ENCODE assay signal across 10 cellular contexts in genomic region chr5:93578179-93578812, GRCh38. TPM values are rescaled to one million over a fixed set of nuclear protein-coding genes. Genes with fewer than 3 reads are reported as not detected.
DNase-seq lines count a peak whose midpoint lies in the region; ATAC-seq and TF ChIP-seq lines count a peak whose summit lies in the region.
"Had no signal": no experiment of that assay in that cellular context is flagged by ENCODE, and none has a peak within 500 bp of the region (broad histone marks: within the 10 kb centered on the region; RNA-seq: fewer than 3 reads in every experiment).

No MANE protein-coding gene starts in this region.

- no peak overlapping the region for H2AFZ ChIP-seq in HCT116 (ENCODE audit: low read depth, low read length, poor library complexity, severe bottlenecking)

- no peaks in the 10 kb centered on the region for H3K9me2 ChIP-seq in HCT116 (ENCODE audit: insufficient read depth)

- H3K27me3 ChIP-seq in HCT116 (ENCODE audit: insufficient read depth, low read length) (no peaks in the 10 kb centered on the region), kidney epithelial cell (ENCODE audit: control insufficient read depth, insufficient read depth, low read length) (no peaks in the 10 kb centered on the region), stomach (peaks cover 0 to 96% (median 66%) of the 10 kb centered on the region in 3 donors)

- H3K4me2 ChIP-seq in HCT116 (ENCODE audit: low read length): no peak overlapping the region

- H3K9ac ChIP-seq in HCT116 (ENCODE audit: low read length): no peak overlapping the region

- H4K20me1 ChIP-seq in HCT116 (ENCODE audit: insufficient read depth): no peaks in the 10 kb centered on the region

- CTCF ChIA-PET in HCT116 (lab: Charles Lee): interaction anchor here (0.9 kb wide), 1 partner anchor 223 kb away, joined by 3 read pairs; no protein-coding TSS in a partner anchor

- no peak for TF ChIP-seq POLR2A in HCT116 (IDR thresholded peaks at IDR 0.05; ENCODE audit: borderline replicate concordance, extremely low read depth, insufficient read depth, insufficient read length)
- no peak for TF ChIP-seq POLR2A in stomach (IDR thresholded peaks at IDR 0.05)

- H3K27ac ChIP-seq in HCT116 (ENCODE audit: low read depth, low read length): peak overlapping the region; percentile 38; the same call in 1 of the 2 replicates
- H3K27ac ChIP-seq in stomach: peak overlapping the region; percentile 16 to 95 (median 88)

- POLR2A ChIA-PET in HCT116 (lab: Charles Lee): no interaction called here

- no peak overlapping the region for H3K4me3 ChIP-seq in HCT116 (replicated peaks in 1 of 2; ENCODE audit: low read depth in 1 of 2, low read length in 2 of 2)
- H3K4me3 ChIP-seq in astrocyte of the cerebellum (ENCODE audit: low read depth, low read length): peak overlapping the region; percentile 98
- peak overlapping the region; percentile 6 for H3K4me3 ChIP-seq in kidney epithelial cell (ENCODE audit: low read depth, low read length)
- H3K4me3 ChIP-seq in stomach: peak overlapping the region; percentile 52 to 64 (median 61)

- intact Hi-C loops in HCT116 (cut with micrococcal nuclease): no loop called here
- intact Hi-C loops in stomach (cut with DNase I; ENCODE audit: low total_unique reads): no loop called here

- no peak for ATAC-seq in HCT116
- ATAC-seq in GM21576 (IDR thresholded peaks at IDR 0.05; ENCODE audit: unreplicated experiment): no peak

- H3K36me3 ChIP-seq in HCT116 (ENCODE audit: control insufficient read depth in 1 of 2, insufficient read depth in 2 of 2, low read length in 2 of 2) (no peaks in the 10 kb centered on the region), kidney epithelial cell (ENCODE audit: control insufficient read depth, insufficient read depth, low read length) (no peaks in the 10 kb centered on the region), stomach (no peaks in the 10 kb centered on the region)

- TF ChIP-seq CTCF in HCT116 (IDR thresholded peaks at IDR 0.05 in 2 of 3, conservative IDR thresholded peaks at IDR 0.05 in 1 of 3; ENCODE audit: borderline replicate concordance in 1 of 3, insufficient read depth in 1 of 3, low read depth in 2 of 3, low read length in 2 of 3) (no peak), astrocyte of the cerebellum (IDR thresholded peaks at IDR 0.05; ENCODE audit: low read depth, low read length, missing control alignments) (no peak), kidney epithelial cell (IDR thresholded peaks at IDR 0.05; ENCODE audit: insufficient read depth, low read length, poor library complexity, severe bottlenecking) (no peak), stomach (IDR thresholded peaks at IDR 0.05) (no peak)

- no TSS peak for BruUV-seq in HCT116 (replicated peaks; lab: Mats Ljungman, UMichigan)

- WGBS in stomach, 5 donors: 53 to 73% (median 71%) methylated on average over 18 to 19 of the region's 19 CpGs

- in situ Hi-C loops in astrocyte of the cerebellum (cut with HindIII; ENCODE audit: low sequenced_read_pairs): no loop called here

- no peak for TF ChIP-seq RAD21 in HCT116 (IDR thresholded peaks at IDR 0.05; ENCODE audit: low read depth)

- no peak for TF ChIP-seq EP300 in stomach (IDR thresholded peaks at IDR 0.05)

- RAD21 ChIA-PET in HCT116 (lab: Charles Lee; ENCODE audit: low non-redundant PET in 1 of 2, low total read pairs in 2 of 2, uncharacterized antibody in 2 of 2, unreplicated experiment in 2 of 2): no interaction called here

- peaks cover 23 to 24% of the 10 kb centered on the region in 2 experiments for H3K4me1 ChIP-seq in HCT116 (ENCODE audit: control insufficient read depth in 1 of 2, insufficient read depth in 2 of 2, low read length in 2 of 2)
- peaks cover 28 to 64% (median 45%) of the 10 kb centered on the region in 4 donors for H3K4me1 ChIP-seq in stomach

- H3K9me3 ChIP-seq in HCT116 (ENCODE audit: control insufficient read depth in 1 of 2, insufficient read depth in 1 of 2, low read depth in 1 of 2, low read length in 2 of 2): no peaks in the 10 kb centered on the region
- no peaks in the 10 kb centered on the region for H3K9me3 ChIP-seq in stomach

- DNase-seq in HCT116 (ENCODE audit: low read depth, low spot score) (no peak), astrocyte of the cerebellum (ENCODE audit: low read depth) (no peak), kidney epithelial cell (ENCODE audit: low read depth) (no peak), stomach (no peak), NCI-H2227 (lab: John Stamatoyannopoulos, UW; ENCODE audit: unreplicated experiment) (no peak), NCI-H524 (lab: John Stamatoyannopoulos, UW) (no peak), hippocampal formation (lab: John Stamatoyannopoulos, UW) (no peak)
- DNase-seq: activated CD4-positive, alpha-beta T cell treated with anti-CD3 and anti-CD28 coated beads, Interleukin-2, amount 50 U/mL, for 1 hour; small intestine had no signal

- H3K79me2 ChIP-seq in HCT116 (ENCODE audit: insufficient read depth, low read length): no peaks in the 10 kb centered on the region

TF ChIP-seq in HCT116, 20 proteins besides CTCF, POLR2A, EP300 and RAD21:
- TF ChIP-seq POLR2AphosphoS5 (IDR thresholded peaks at IDR 0.05; ENCODE audit: low read depth, low read length) (no peak), TCF7L2 (IDR thresholded peaks at IDR 0.05; ENCODE audit: borderline replicate concordance, extremely low read depth, insufficient read depth, insufficient read length) (no peak), EGR1 (IDR thresholded peaks at IDR 0.05; ENCODE audit: low read depth) (no peak), EZH2 (IDR thresholded peaks at IDR 0.05) (no peak), ZNF274 (IDR thresholded peaks at IDR 0.05; ENCODE audit: low read depth, low read length) (no peak), EZH2phosphoT487 (IDR thresholded peaks at IDR 0.05; ENCODE audit: borderline replicate concordance) (no peak)

RNA-seq across cellular contexts. Expression of gene NR2F1-AS1, which starts 2.7 kb away (rescaled TPM):
- total RNA-seq in HCT116 (2021; ENCODE audit: unreplicated experiment): 20.1 TPM
- 12.7 and 18.1 TPM in 2 replicates for polyA plus RNA-seq in HCT116 (2012)
- 5.3 and 9.5 TPM in 2 replicates for total RNA-seq in kidney epithelial cell
- 10 to 100 TPM in 4 of 5 donors, 1 to 10 TPM in 1; 4.3 to 40.8 (median 15.8) TPM for total RNA-seq in stomach
- polyA plus RNA-seq in stomach: 10 to 100 TPM in 2 of 3 donors, 1 to 10 TPM in 1; 9.7 to 19.6 (median 12.7) TPM

RNA-seq across cellular contexts. Expression of gene NR2F1, which starts 4.7 kb away (rescaled TPM):
- 51.2 TPM for total RNA-seq in HCT116 (2021; ENCODE audit: unreplicated experiment)
- 63.0 and 64.6 TPM in 2 replicates for polyA plus RNA-seq in HCT116 (2012)
- total RNA-seq in kidney epithelial cell: 12.8 and 13.2 TPM in 2 replicates
- total RNA-seq in stomach: 100 to 1,000 TPM in 1 of 5 donors, 10 to 100 TPM in 3, under 1 TPM in 1; 0.87 to 115 (median 20.4) TPM
- polyA plus RNA-seq in stomach: 10 to 100 TPM; 10.7 to 25.7 (median 24.3) TPM

Comparison
In these comparisons a context has a peak if more than half of its experiments do, and no peak if none do; other contexts are left out.
1. H3K4me3 ChIP-seq: peak in astrocyte of the cerebellum (single experiment), kidney epithelial cell (single experiment) and stomach (4 of 4); none in HCT116 (0 of 2).